Comparison of ENCODE assay signal across 1 cellular context in genomic region chr17:17669081-17669850, GRCh38.
TF ChIP-seq lines count a peak whose summit lies in the region.

No MANE protein-coding gene starts in this region.

TF ChIP-seq in HepG2, 621 proteins besides CTCF, POLR2A, EP300 and RAD21 (continued from another document and continues in another):
- TF ChIP-seq PHF20 (CRISPR knock-in tag; IDR thresholded peaks at IDR 0.05): no peak
- TF ChIP-seq, protein P1, sequence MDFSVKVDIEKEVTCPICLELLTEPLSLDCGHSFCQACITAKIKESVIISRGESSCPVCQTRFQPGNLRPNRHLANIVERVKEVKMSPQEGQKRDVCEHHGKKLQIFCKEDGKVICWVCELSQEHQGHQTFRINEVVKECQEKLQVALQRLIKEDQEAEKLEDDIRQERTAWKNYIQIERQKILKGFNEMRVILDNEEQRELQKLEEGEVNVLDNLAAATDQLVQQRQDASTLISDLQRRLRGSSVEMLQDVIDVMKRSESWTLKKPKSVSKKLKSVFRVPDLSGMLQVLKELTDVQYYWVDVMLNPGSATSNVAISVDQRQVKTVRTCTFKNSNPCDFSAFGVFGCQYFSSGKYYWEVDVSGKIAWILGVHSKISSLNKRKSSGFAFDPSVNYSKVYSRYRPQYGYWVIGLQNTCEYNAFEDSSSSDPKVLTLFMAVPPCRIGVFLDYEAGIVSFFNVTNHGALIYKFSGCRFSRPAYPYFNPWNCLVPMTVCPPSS (IDR thresholded peaks at IDR 0.05): no peak
- TF ChIP-seq UBTF (CRISPR knock-in tag; IDR thresholded peaks at IDR 0.05): peak; percentile 41; the same call in 1 of the 2 replicates
- TF ChIP-seq, protein P2, sequence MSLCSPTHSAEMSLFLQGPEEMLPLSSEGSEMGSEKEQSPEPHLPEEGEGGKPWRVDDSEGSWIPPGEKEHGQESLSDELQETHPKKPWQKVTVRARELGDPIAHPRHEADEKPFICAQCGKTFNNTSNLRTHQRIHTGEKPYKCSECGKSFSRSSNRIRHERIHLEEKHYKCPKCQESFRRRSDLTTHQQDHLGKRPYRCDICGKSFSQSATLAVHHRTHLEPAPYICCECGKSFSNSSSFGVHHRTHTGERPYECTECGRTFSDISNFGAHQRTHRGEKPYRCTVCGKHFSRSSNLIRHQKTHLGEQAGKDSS (CRISPR knock-in tag; IDR thresholded peaks at IDR 0.05; ENCODE audit: borderline replicate concordance, low read depth): no peak
- TF ChIP-seq FOXA3 (CRISPR knock-in tag; IDR thresholded peaks at IDR 0.05): no peak
- TF ChIP-seq RFX3 (CRISPR knock-in tag; IDR thresholded peaks at IDR 0.05): no peak
- no peak for TF ChIP-seq ZNF790 (CRISPR knock-in tag; IDR thresholded peaks at IDR 0.05; ENCODE audit: borderline replicate concordance)
- TF ChIP-seq ZNF687 (CRISPR knock-in tag; IDR thresholded peaks at IDR 0.05): peak; percentile 55; the same call in 1 of the 2 replicates
- TF ChIP-seq MTA1 (CRISPR knock-in tag; IDR thresholded peaks at IDR 0.05; ENCODE audit: borderline replicate concordance): no peak
- TF ChIP-seq ZNF232 (CRISPR knock-in tag; IDR thresholded peaks at IDR 0.05; ENCODE audit: borderline replicate concordance): no peak
- TF ChIP-seq NFKB2 (CRISPR knock-in tag; IDR thresholded peaks at IDR 0.05; ENCODE audit: borderline replicate concordance): no peak
- TF ChIP-seq, protein P3, sequence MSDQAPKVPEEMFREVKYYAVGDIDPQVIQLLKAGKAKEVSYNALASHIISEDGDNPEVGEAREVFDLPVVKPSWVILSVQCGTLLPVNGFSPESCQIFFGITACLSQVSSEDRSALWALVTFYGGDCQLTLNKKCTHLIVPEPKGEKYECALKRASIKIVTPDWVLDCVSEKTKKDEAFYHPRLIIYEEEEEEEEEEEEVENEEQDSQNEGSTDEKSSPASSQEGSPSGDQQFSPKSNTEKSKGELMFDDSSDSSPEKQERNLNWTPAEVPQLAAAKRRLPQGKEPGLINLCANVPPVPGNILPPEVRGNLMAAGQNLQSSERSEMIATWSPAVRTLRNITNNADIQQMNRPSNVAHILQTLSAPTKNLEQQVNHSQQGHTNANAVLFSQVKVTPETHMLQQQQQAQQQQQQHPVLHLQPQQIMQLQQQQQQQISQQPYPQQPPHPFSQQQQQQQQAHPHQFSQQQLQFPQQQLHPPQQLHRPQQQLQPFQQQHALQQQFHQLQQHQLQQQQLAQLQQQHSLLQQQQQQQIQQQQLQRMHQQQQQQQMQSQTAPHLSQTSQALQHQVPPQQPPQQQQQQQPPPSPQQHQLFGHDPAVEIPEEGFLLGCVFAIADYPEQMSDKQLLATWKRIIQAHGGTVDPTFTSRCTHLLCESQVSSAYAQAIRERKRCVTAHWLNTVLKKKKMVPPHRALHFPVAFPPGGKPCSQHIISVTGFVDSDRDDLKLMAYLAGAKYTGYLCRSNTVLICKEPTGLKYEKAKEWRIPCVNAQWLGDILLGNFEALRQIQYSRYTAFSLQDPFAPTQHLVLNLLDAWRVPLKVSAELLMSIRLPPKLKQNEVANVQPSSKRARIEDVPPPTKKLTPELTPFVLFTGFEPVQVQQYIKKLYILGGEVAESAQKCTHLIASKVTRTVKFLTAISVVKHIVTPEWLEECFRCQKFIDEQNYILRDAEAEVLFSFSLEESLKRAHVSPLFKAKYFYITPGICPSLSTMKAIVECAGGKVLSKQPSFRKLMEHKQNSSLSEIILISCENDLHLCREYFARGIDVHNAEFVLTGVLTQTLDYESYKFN (CRISPR knock-in tag; conservative IDR thresholded peaks at IDR 0.05): peak; percentile 41; the same call in 1 of the 2 replicates
- no peak for TF ChIP-seq ZNF251 (CRISPR knock-in tag; IDR thresholded peaks at IDR 0.05)
- no peak for TF ChIP-seq ZNF773 (CRISPR knock-in tag; IDR thresholded peaks at IDR 0.05; ENCODE audit: borderline replicate concordance)
- no peak for TF ChIP-seq PHB2 (IDR thresholded peaks at IDR 0.05; ENCODE audit: partially characterized antibody)
- TF ChIP-seq ZFX (CRISPR knock-in tag; IDR thresholded peaks at IDR 0.05; ENCODE audit: low read depth): peak; percentile 30; the same call in 1 of the 2 replicates
- TF ChIP-seq KDM1A (CRISPR knock-in tag; IDR thresholded peaks at IDR 0.05): peak; percentile 73; the same call in 1 of the 2 replicates
- TF ChIP-seq, protein P4, sequence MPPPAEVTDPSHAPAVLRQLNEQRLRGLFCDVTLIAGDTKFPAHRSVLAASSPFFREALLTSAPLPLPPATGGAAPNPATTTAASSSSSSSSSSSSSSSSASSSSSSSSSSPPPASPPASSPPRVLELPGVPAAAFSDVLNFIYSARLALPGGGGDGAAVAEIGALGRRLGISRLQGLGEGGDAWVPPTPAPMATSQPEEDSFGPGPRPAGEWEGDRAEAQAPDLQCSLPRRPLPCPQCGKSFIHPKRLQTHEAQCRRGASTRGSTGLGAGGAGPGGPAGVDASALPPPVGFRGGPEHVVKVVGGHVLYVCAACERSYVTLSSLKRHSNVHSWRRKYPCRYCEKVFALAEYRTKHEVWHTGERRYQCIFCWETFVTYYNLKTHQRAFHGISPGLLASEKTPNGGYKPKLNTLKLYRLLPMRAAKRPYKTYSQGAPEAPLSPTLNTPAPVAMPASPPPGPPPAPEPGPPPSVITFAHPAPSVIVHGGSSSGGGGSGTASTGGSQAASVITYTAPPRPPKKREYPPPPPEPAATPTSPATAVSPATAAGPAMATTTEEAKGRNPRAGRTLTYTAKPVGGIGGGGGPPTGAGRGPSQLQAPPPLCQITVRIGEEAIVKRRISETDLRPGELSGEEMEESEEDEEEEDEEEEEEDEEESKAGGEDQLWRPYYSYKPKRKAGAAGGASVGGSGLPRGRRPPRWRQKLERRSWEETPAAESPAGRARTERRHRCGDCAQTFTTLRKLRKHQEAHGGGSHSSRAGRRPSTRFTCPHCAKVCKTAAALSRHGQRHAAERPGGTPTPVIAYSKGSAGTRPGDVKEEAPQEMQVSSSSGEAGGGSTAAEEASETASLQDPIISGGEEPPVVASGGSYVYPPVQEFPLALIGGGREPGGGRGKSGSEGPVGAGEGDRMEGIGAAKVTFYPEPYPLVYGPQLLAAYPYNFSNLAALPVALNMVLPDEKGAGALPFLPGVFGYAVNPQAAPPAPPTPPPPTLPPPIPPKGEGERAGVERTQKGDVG (CRISPR knock-in tag; IDR thresholded peaks at IDR 0.05; ENCODE audit: borderline replicate concordance): no peak
- no peak for TF ChIP-seq ZNF788 (CRISPR knock-in tag; IDR thresholded peaks at IDR 0.05; ENCODE audit: borderline replicate concordance)
- TF ChIP-seq AGO1 (IDR thresholded peaks at IDR 0.05; ENCODE audit: low read depth, low read length, poor library complexity, severe bottlenecking): no peak
- TF ChIP-seq FOXO1 (CRISPR knock-in tag; IDR thresholded peaks at IDR 0.05): no peak
- TF ChIP-seq ATAD3A (CRISPR knock-in tag; IDR thresholded peaks at IDR 0.05): no peak
- no peak for TF ChIP-seq YY1 (IDR thresholded peaks at IDR 0.05; ENCODE audit: insufficient read depth, insufficient replicate concordance, low read depth, low read length)
- peak; percentile 36; the same call in 1 of the 2 replicates for TF ChIP-seq SALL1 (CRISPR knock-in tag; IDR thresholded peaks at IDR 0.05)
- TF ChIP-seq FOXK2 (IDR thresholded peaks at IDR 0.05): no peak
- 0 out of 2 replicates have a peak, but pooled peaks have one; percentile 25 for TF ChIP-seq EED (CRISPR knock-in tag; IDR thresholded peaks at IDR 0.05)
- TF ChIP-seq ZNF430 (CRISPR knock-in tag; IDR thresholded peaks at IDR 0.05): no peak
- TF ChIP-seq MLX (CRISPR knock-in tag; IDR thresholded peaks at IDR 0.05): no peak
- no peak for TF ChIP-seq FUBP1 (CRISPR knock-in tag; IDR thresholded peaks at IDR 0.05; ENCODE audit: borderline replicate concordance)
- TF ChIP-seq ZNF879 (CRISPR knock-in tag; IDR thresholded peaks at IDR 0.05): no peak
- TF ChIP-seq SATB2 (CRISPR knock-in tag; IDR thresholded peaks at IDR 0.05): no peak
- TF ChIP-seq DNMT1 (CRISPR knock-in tag; IDR thresholded peaks at IDR 0.05): no peak
- TF ChIP-seq ONECUT2 (CRISPR knock-in tag; IDR thresholded peaks at IDR 0.05): peak; percentile 75
- 0 out of 2 replicates have a peak, but pooled peaks have one; percentile 32 for TF ChIP-seq HDAC1 (CRISPR knock-in tag; IDR thresholded peaks at IDR 0.05)
- TF ChIP-seq FOXC1 (CRISPR knock-in tag; IDR thresholded peaks at IDR 0.05; ENCODE audit: borderline replicate concordance): no peak
- no peak for TF ChIP-seq MIER2 (CRISPR knock-in tag; IDR thresholded peaks at IDR 0.05)
- no peak for TF ChIP-seq ZKSCAN8 (CRISPR knock-in tag; IDR thresholded peaks at IDR 0.05; ENCODE audit: borderline replicate concordance)
- TF ChIP-seq CEBPB (IDR thresholded peaks at IDR 0.05; ENCODE audit: borderline replicate concordance, low read depth, low read length): peak; percentile 6; the same call in 1 of the 2 replicates
- TF ChIP-seq YEATS4 (CRISPR knock-in tag; IDR thresholded peaks at IDR 0.05; ENCODE audit: borderline replicate concordance): no peak
- no peak for TF ChIP-seq MBNL3 (CRISPR knock-in tag; conservative IDR thresholded peaks at IDR 0.05)
- TF ChIP-seq ZNF644 (CRISPR knock-in tag; IDR thresholded peaks at IDR 0.05; ENCODE audit: low read depth): no peak
